Comparison of ENCODE assay signal across 6 cellular contexts in genomic region chr9:112084907-112085306, GRCh38.
"Had no signal": no experiment of that assay in that cellular context is flagged by ENCODE, and none has a peak within 500 bp of the region (broad histone marks: within the 10 kb centered on the region; RNA-seq: fewer than 3 reads in every experiment).

No MANE protein-coding gene starts in this region.

- H3K27ac Mint-ChIP-seq: H9 had no signal

- H2AFZ ChIP-seq: GM23248 had no signal

- H3K27ac ChIP-seq: GM23248 had no signal

- DNase-seq: GM23248, GOT3, H9, HCEC 1CT, KBM-7 had no signal

- H3K4me3 ChIP-seq: GM23248 had no signal

- H3K9ac ChIP-seq: GM23248 had no signal

- H3K4me3 Mint-ChIP-seq: H9 had no signal

- FAIRE-seq: HTR-8/SVneo had no signal
